ENCODE assay signal across 8 cellular contexts in the genomic region with DNA sequence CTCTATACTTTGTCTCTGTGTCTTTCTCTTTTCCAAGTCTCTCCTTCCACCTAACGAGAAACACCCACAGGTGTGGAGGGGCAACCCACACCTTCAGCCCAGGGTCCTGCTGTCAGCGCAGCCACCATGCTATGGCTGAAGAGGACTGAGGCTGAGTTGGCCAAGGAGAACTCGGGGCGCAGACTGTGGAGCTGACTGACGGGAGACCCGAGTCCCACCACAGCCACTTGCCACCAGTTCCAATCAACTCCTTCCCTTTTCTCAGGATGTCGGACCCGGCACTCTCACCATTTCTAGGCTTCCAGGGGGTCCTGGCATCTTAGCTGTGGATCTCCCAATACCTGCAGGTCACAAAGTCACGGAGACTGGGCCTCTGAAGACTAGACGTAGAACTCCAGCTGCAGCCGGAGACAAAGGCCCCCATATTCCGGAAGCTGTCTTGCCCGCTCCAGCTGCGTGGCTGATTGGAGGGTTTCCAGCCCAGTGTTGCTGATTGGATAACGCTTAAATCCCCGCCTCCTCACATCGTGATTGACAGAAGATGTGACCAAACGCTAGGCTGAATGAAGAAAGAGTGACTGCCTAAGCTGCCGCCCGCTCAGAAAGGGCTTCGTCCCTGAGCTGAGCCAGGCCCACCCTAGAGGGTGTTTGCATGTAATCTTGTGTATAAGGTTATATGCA.
DNase-seq lines count a peak whose midpoint lies in the region; ATAC-seq and TF ChIP-seq lines count a peak whose summit lies in the region.

No MANE protein-coding gene starts in this region.

- H3K9me3 ChIP-seq in thymus (ENCODE audit: control insufficient read depth): peaks cover 1% of the 10 kb centered on the region
- peaks cover 73% of the 10 kb centered on the region for H3K9me3 ChIP-seq in endodermal cell (ENCODE audit: control insufficient read depth, low read length)

- H3K4me1 ChIP-seq in thymus (ENCODE audit: control insufficient read depth, insufficient read depth, low read length) (no peaks in the 10 kb centered on the region), endodermal cell (ENCODE audit: control insufficient read depth, insufficient read depth, low read length) (no peaks in the 10 kb centered on the region)

- H3K27ac Mint-ChIP-seq in endodermal cell: no peak overlapping the region

- TF ChIP-seq CTCF in foreskin fibroblast (IDR thresholded peaks at IDR 0.05; ENCODE audit: low read depth, low read length) (no peak), endodermal cell (conservative IDR thresholded peaks at IDR 0.05) (no peak)

- no peaks in the 10 kb centered on the region for H3K4me1 Mint-ChIP-seq in endodermal cell

- peaks cover 3% of the 10 kb centered on the region for H3K36me3 Mint-ChIP-seq in endodermal cell (ENCODE audit: low read depth)

- no peak overlapping the region for H3K9ac ChIP-seq in endodermal cell (ENCODE audit: extremely low read depth, low read length, poor library complexity, severe bottlenecking)

- H3K27me3 Mint-ChIP-seq in endodermal cell (ENCODE audit: insufficient read depth): no peaks in the 10 kb centered on the region

- H3K4me3 Mint-ChIP-seq in endodermal cell: no peak overlapping the region

- 46% methylated on average over 21 of the region's 21 CpGs for WGBS in thymus
- 85 to 89% methylated on average over 13 to 21 of the region's 21 CpGs for WGBS in endodermal cell (ENCODE audit: insufficient coverage in 1 of 2, insufficient read length in 1 of 2), 2 experiments

- no peaks in the 10 kb centered on the region for H3K27me3 ChIP-seq in thymus (ENCODE audit: control insufficient read depth, insufficient read depth)
- no peaks in the 10 kb centered on the region for H3K27me3 ChIP-seq in endodermal cell (ENCODE audit: control insufficient read depth, insufficient read depth, low read length, poor library complexity, severe bottlenecking)

- H3K36me3 ChIP-seq in thymus (ENCODE audit: control insufficient read depth, insufficient read depth): peaks cover 2% of the 10 kb centered on the region
- no peaks in the 10 kb centered on the region for H3K36me3 ChIP-seq in endodermal cell (ENCODE audit: control insufficient read depth, insufficient read depth, low read length)

- H3K9me3 Mint-ChIP-seq in endodermal cell: peaks cover 75% of the 10 kb centered on the region

- H3K27ac ChIP-seq in thymus (ENCODE audit: low read depth) (peak overlapping the region; percentile 61), endodermal cell (ENCODE audit: low read depth, low read length) (no peak overlapping the region)

- intact Hi-C loops in posterior vena cava (cut with DNase I): no loop called here

- peak overlapping the region; percentile 44 to 64 for H3K4me3 ChIP-seq in foreskin fibroblast (ENCODE audit: low read depth in 1 of 2, low read length in 2 of 2)
- H3K4me3 ChIP-seq in thymus (ENCODE audit: low read length): peak overlapping the region; percentile 53
- H3K4me3 ChIP-seq in endodermal cell (ENCODE audit: low read length): no peak overlapping the region

- ATAC-seq in GM21529 (IDR thresholded peaks at IDR 0.05; ENCODE audit: unreplicated experiment): no peak

- DNase-seq in ELR (ENCODE audit: low read depth) (peak; percentile 3), NCI-H510A treated with DMSO at 0.1 percent for 48 hours (lab: John Stamatoyannopoulos, UW) (peak; percentile 93), foreskin fibroblast (peak; percentile 4 to 76), posterior vena cava (ENCODE audit: low spot score) (peak; percentile 93), endodermal cell (no peak)
- peak; percentile 30 to 46 for DNase-seq in activated T-helper 1 cell treated with anti-CD3 and anti-CD28 coated beads, Interleukin-2, amount 50 U/mL, for 16 hours (ENCODE audit: low read depth in 1 of 2, low spot score in 1 of 2)
